Comparison of ENCODE assay signal across 1 cellular context in genomic region chr1:171644805-171645483, GRCh38.
TF ChIP-seq lines count a peak whose summit lies in the region.

No MANE protein-coding gene starts in this region.

TF ChIP-seq in K562, 482 proteins besides CTCF, POLR2A, EP300 and RAD21 (continued from another document and continues in another):
- TF ChIP-seq MYC (IDR thresholded peaks at IDR 0.05; ENCODE audit: low read depth, low read length) (0 out of 2 replicates have a peak, but pooled peaks have one; percentile 18), MYC (CRISPR knock-in tag; IDR thresholded peaks at IDR 0.05; ENCODE audit: borderline replicate concordance, low read depth) (no peak), RBM34 (IDR thresholded peaks at IDR 0.05; ENCODE audit: borderline replicate concordance, insufficient read depth, low read length) (no peak), JUN (IDR thresholded peaks at IDR 0.05; ENCODE audit: borderline replicate concordance, low read depth, low read length) (no peak; the same call in 1 of the 2 replicates), JUN (CRISPR knock-in tag; IDR thresholded peaks at IDR 0.05; ENCODE audit: borderline replicate concordance) (no peak), YY1 (IDR thresholded peaks at IDR 0.05; ENCODE audit: borderline replicate concordance in 1 of 3, control insufficient read depth in 1 of 3, extremely low read depth in 1 of 3, insufficient read depth in 3 of 3, insufficient read length in 1 of 3, insufficient replicate concordance in 2 of 3, low read depth in 1 of 3, low read length in 2 of 3) (peak in 1 of 3 experiments; percentile 74), CC2D1A (IDR thresholded peaks at IDR 0.05) (peak; percentile 59; the same call in 1 of the 2 replicates), SMC3 (conservative IDR thresholded peaks at IDR 0.05; ENCODE audit: insufficient read depth, low read depth, low read length) (peak; percentile 89), MAFK (IDR thresholded peaks at IDR 0.05; ENCODE audit: low read length) (no peak), HDGF (IDR thresholded peaks at IDR 0.05) (0 out of 2 replicates have a peak, but pooled peaks have one; percentile 41), RBM25 (IDR thresholded peaks at IDR 0.05; ENCODE audit: low read depth, low read length, severe bottlenecking) (peak; percentile 98), CREB1 (IDR thresholded peaks at IDR 0.05) (no peak), CREB1 (CRISPR knock-in tag; IDR thresholded peaks at IDR 0.05) (peak; percentile 38; the same call in 1 of the 2 replicates), ZNF316 (IDR thresholded peaks at IDR 0.05) (no peak), NFATC3 (IDR thresholded peaks at IDR 0.05) (no peak), CBX3 (IDR thresholded peaks at IDR 0.05; ENCODE audit: borderline replicate concordance in 1 of 2, low read length in 2 of 2) (peak in 1 of 2 experiments; percentile 90; a peak in 2 of 3 replicates), SP2 (IDR thresholded peaks at IDR 0.05; ENCODE audit: extremely low read depth, low read depth, low read length, poor library complexity, severe bottlenecking) (no peak), SMARCE1 (IDR thresholded peaks at IDR 0.05) (no peak), RFX1 (IDR thresholded peaks at IDR 0.05) (no peak), KDM1A (IDR thresholded peaks at IDR 0.05) (peak; percentile 81 to 91), ZNF707 (CRISPR knock-in tag; conservative IDR thresholded peaks at IDR 0.05) (no peak), CREB3 (tag; conservative IDR thresholded peaks at IDR 0.05; ENCODE audit: low read depth) (no peak), ZBTB11 (CRISPR knock-in tag; IDR thresholded peaks at IDR 0.05) (no peak), BCOR (IDR thresholded peaks at IDR 0.05) (peak; percentile 99), RCOR1 (IDR thresholded peaks at IDR 0.05; ENCODE audit: borderline replicate concordance in 1 of 2, low read depth in 2 of 2, low read length in 2 of 2) (peak; percentile 60 to 79; a peak in 3 of 4 replicates), ZNF41 (CRISPR knock-in tag; conservative IDR thresholded peaks at IDR 0.05) (no peak), SMAD1 (IDR thresholded peaks at IDR 0.05; ENCODE audit: low read depth, low read length, partially characterized antibody) (no peak), TEAD2 (tag; IDR thresholded peaks at IDR 0.05) (no peak), CHD4 (IDR thresholded peaks at IDR 0.05; ENCODE audit: insufficient read depth, insufficient replicate concordance, low read depth, low read length, poor library complexity, severe bottlenecking) (peak; percentile 94), JUND (IDR thresholded peaks at IDR 0.05; ENCODE audit: borderline replicate concordance, low read depth, low read length) (no peak; the same call in 1 of the 2 replicates), JUND (tag; IDR thresholded peaks at IDR 0.05; ENCODE audit: borderline replicate concordance, low read depth, low read length) (peak; percentile 39; the same call in 1 of the 3 replicates), STAG1 (CRISPR knock-in tag; IDR thresholded peaks at IDR 0.05; ENCODE audit: borderline replicate concordance) (peak; percentile 81), HDAC2 (IDR thresholded peaks at IDR 0.05) (peak; percentile 93), ZNF764 (CRISPR knock-in tag; IDR thresholded peaks at IDR 0.05; ENCODE audit: low read depth) (no peak), TEAD1 (CRISPR knock-in tag; IDR thresholded peaks at IDR 0.05) (0 out of 4 replicates have a peak, but pooled peaks of 1 of the 2 experiments have one; percentile 48), SP1 (CRISPR knock-in tag; IDR thresholded peaks at IDR 0.05) (peak; percentile 53; the same call in 1 of the 2 replicates), NR3C1 (CRISPR knock-in tag; IDR thresholded peaks at IDR 0.05) (no peak), ZZZ3 (IDR thresholded peaks at IDR 0.05) (no peak), ZNF217 (CRISPR knock-in tag; IDR thresholded peaks at IDR 0.05) (no peak), HINFP (tag; conservative IDR thresholded peaks at IDR 0.05; ENCODE audit: low read depth) (no peak), ZSCAN32 (CRISPR knock-in tag; IDR thresholded peaks at IDR 0.05) (no peak), ARID3B (CRISPR knock-in tag; IDR thresholded peaks at IDR 0.05; ENCODE audit: borderline replicate concordance) (no peak), PTBP1 (IDR thresholded peaks at IDR 0.05; ENCODE audit: low read depth, low read length) (0 out of 2 replicates have a peak, but pooled peaks have one; percentile 80)
- TF ChIP-seq, protein P1, sequence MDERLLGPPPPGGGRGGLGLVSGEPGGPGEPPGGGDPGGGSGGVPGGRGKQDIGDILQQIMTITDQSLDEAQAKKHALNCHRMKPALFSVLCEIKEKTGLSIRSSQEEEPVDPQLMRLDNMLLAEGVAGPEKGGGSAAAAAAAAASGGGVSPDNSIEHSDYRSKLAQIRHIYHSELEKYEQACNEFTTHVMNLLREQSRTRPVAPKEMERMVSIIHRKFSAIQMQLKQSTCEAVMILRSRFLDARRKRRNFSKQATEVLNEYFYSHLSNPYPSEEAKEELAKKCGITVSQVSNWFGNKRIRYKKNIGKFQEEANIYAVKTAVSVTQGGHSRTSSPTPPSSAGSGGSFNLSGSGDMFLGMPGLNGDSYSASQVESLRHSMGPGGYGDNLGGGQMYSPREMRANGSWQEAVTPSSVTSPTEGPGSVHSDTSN (CRISPR knock-in tag; IDR thresholded peaks at IDR 0.05; ENCODE audit: low read depth), result no peak
- TF ChIP-seq, protein P1 (tag; conservative IDR thresholded peaks at IDR 0.05; ENCODE audit: low read depth), result no peak
- TF ChIP-seq, protein P2, sequence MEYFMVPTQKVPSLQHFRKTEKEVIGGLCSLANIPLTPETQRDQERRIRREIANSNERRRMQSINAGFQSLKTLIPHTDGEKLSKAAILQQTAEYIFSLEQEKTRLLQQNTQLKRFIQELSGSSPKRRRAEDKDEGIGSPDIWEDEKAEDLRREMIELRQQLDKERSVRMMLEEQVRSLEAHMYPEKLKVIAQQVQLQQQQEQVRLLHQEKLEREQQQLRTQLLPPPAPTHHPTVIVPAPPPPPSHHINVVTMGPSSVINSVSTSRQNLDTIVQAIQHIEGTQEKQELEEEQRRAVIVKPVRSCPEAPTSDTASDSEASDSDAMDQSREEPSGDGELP (CRISPR knock-in tag; IDR thresholded peaks at IDR 0.05; ENCODE audit: borderline replicate concordance), result peak; percentile 49; the same call in 1 of the 2 replicates
- TF ChIP-seq, protein P3, sequence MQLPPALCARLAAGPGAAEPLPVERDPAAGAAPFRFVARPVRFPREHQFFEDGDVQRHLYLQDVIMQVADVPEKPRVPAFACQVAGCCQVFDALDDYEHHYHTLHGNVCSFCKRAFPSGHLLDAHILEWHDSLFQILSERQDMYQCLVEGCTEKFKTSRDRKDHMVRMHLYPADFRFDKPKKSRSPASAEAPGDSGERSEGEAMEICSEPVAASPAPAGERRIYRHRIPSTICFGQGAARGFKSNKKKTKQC (CRISPR knock-in tag; IDR thresholded peaks at IDR 0.05), result peak; percentile 60; the same call in 1 of the 2 replicates
- TF ChIP-seq, protein P4, sequence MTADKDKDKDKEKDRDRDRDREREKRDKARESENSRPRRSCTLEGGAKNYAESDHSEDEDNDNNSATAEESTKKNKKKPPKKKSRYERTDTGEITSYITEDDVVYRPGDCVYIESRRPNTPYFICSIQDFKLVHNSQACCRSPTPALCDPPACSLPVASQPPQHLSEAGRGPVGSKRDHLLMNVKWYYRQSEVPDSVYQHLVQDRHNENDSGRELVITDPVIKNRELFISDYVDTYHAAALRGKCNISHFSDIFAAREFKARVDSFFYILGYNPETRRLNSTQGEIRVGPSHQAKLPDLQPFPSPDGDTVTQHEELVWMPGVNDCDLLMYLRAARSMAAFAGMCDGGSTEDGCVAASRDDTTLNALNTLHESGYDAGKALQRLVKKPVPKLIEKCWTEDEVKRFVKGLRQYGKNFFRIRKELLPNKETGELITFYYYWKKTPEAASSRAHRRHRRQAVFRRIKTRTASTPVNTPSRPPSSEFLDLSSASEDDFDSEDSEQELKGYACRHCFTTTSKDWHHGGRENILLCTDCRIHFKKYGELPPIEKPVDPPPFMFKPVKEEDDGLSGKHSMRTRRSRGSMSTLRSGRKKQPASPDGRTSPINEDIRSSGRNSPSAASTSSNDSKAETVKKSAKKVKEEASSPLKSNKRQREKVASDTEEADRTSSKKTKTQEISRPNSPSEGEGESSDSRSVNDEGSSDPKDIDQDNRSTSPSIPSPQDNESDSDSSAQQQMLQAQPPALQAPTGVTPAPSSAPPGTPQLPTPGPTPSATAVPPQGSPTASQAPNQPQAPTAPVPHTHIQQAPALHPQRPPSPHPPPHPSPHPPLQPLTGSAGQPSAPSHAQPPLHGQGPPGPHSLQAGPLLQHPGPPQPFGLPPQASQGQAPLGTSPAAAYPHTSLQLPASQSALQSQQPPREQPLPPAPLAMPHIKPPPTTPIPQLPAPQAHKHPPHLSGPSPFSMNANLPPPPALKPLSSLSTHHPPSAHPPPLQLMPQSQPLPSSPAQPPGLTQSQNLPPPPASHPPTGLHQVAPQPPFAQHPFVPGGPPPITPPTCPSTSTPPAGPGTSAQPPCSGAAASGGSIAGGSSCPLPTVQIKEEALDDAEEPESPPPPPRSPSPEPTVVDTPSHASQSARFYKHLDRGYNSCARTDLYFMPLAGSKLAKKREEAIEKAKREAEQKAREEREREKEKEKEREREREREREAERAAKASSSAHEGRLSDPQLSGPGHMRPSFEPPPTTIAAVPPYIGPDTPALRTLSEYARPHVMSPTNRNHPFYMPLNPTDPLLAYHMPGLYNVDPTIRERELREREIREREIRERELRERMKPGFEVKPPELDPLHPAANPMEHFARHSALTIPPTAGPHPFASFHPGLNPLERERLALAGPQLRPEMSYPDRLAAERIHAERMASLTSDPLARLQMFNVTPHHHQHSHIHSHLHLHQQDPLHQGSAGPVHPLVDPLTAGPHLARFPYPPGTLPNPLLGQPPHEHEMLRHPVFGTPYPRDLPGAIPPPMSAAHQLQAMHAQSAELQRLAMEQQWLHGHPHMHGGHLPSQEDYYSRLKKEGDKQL (CRISPR knock-in tag; IDR thresholded peaks at IDR 0.05; ENCODE audit: borderline replicate concordance), result no peak
